In genomic region chr5:179271821-179272325, GRCh38 we compare ENCODE assay signal across 17 cellular contexts.
DNase-seq lines count a peak whose midpoint lies in the region; ATAC-seq, FAIRE-seq and TF ChIP-seq lines count a peak whose summit lies in the region.
"Had no signal": no experiment of that assay in that cellular context is flagged by ENCODE, and none has a peak within 500 bp of the region (broad histone marks: within the 10 kb centered on the region; RNA-seq: fewer than 3 reads in every experiment).

No MANE protein-coding gene starts in this region.

- no peak overlapping the region for H3K4me3 ChIP-seq in K562
- H3K4me3 ChIP-seq in kidney (ENCODE audit: low read length in 2 of 2), result no peak overlapping the region
- H3K4me3 ChIP-seq: hepatocyte had no signal

- CTCF ChIA-PET in K562 (lab: Yijun Ruan, JAX; ENCODE audit: low intra/inter-chr PET ratio), result no interaction called here

- DNase-seq in HFFc6, result no peak
- no peak for DNase-seq in K562 (ENCODE audit: extremely low read depth in 1 of 4, low spot score in 3 of 4)
- DNase-seq in kidney, result peak; percentile 51
- DNase-seq in sciatic nerve (ENCODE audit: low spot score), result peak; percentile 49
- DNase-seq in activated CD4-positive, alpha-beta T cell treated with anti-CD3 and anti-CD28 coated beads, Interleukin-2, amount 50 U/mL, for 4 hours, result no peak
- DNase-seq in NOMO-1 treated with dmso at 0.1 percent for 144 hours (lab: John Stamatoyannopoulos, UW; ENCODE audit: unreplicated experiment), result no peak
- no peak for DNase-seq in ecto neural progenitor cell (ENCODE audit: low spot score)
- DNase-seq in NCI-H1436 (lab: John Stamatoyannopoulos, UW), result no peak
- DNase-seq: activated CD8-positive, alpha-beta T cell treated with anti-CD3 and anti-CD28 coated beads for 36 hours; central memory CD4-positive, alpha-beta T cell; effector memory CD4-positive, alpha-beta T cell; NCI-H2081 treated with DMSO at 0.1 percent for 48 hours; NCI-H510A treated with DMSO at 0.1 percent for 48 hours; T-cell had no signal

- no peak for TF ChIP-seq RAD21 in K562 (CRISPR knock-in tag; conservative IDR thresholded peaks at IDR 0.05 in 1 of 2, IDR thresholded peaks at IDR 0.05 in 1 of 2)

- no peaks in the 10 kb centered on the region for H3K9me3 ChIP-seq in K562 (replicated peaks; ENCODE audit: control insufficient read depth, insufficient read depth, low read depth, low read length)
- no peaks in the 10 kb centered on the region for H3K9me3 ChIP-seq in kidney (ENCODE audit: control insufficient read depth in 1 of 2, low read length in 2 of 2)
- H3K9me3 ChIP-seq: neutrophil had no signal

- H3K9me3 Mint-ChIP-seq in HFFc6, result no peaks in the 10 kb centered on the region
- H3K9me3 Mint-ChIP-seq: activated CD8-positive, alpha-beta T cell treated with anti-CD3 and anti-CD28 coated beads for 36 hours; T-cell had no signal

- no peaks in the 10 kb centered on the region for H3K79me2 ChIP-seq in K562 (ENCODE audit: control insufficient read depth, insufficient read depth, low read length)

- H3K27me3 ChIP-seq in K562 (ENCODE audit: control insufficient read depth in 2 of 2, insufficient read depth in 2 of 2, low read length in 2 of 2), result peaks cover 0 to 29% of the 10 kb centered on the region in 2 experiments; a peak in 2 of 5 replicates
- H3K27me3 ChIP-seq: hepatocyte, neutrophil had no signal

- H3K9ac ChIP-seq in K562 (ENCODE audit: insufficient read depth in 1 of 2, low read depth in 2 of 2, low read length in 2 of 2), result no peak overlapping the region
- H3K9ac ChIP-seq in kidney (ENCODE audit: low read length in 2 of 2), result no peak overlapping the region

- ATAC-seq in K562, result no peak; the same call in 2 of the 3 replicates
- no peak for ATAC-seq in sciatic nerve
- ATAC-seq: activated CD8-positive, alpha-beta T cell treated with anti-CD3 and anti-CD28 coated beads for 36 hours; T-cell had no signal

- H3K4me1 Mint-ChIP-seq in HFFc6 (ENCODE audit: low read depth), result peaks cover 86% of the 10 kb centered on the region
- H3K4me1 Mint-ChIP-seq: T-cell had no signal

- H3K4me3 Mint-ChIP-seq in HFFc6, result no peak overlapping the region
- H3K4me3 Mint-ChIP-seq: activated CD8-positive, alpha-beta T cell treated with anti-CD3 and anti-CD28 coated beads for 36 hours; T-cell had no signal

- no peaks in the 10 kb centered on the region for H3K36me3 ChIP-seq in K562 (ENCODE audit: control insufficient read depth, insufficient read depth, low read length)
- H3K36me3 ChIP-seq in kidney (ENCODE audit: control insufficient read depth in 1 of 2, insufficient read depth in 2 of 2, low read length in 2 of 2), result no peaks in the 10 kb centered on the region
- H3K36me3 ChIP-seq: neutrophil had no signal

- POLR2A ChIA-PET in K562 (lab: Yijun Ruan, JAX), result no interaction called here

- H3K27ac ChIP-seq in K562 (ENCODE audit: extremely low read depth, low read depth, low read length), result no peak overlapping the region
- H3K27ac ChIP-seq in kidney (ENCODE audit: low read depth in 2 of 2, low read length in 2 of 2), result no peak overlapping the region
- H3K27ac ChIP-seq: neutrophil had no signal

- H3K36me3 Mint-ChIP-seq in HFFc6 (ENCODE audit: low read depth), result peaks cover 4% of the 10 kb centered on the region; the same call in 1 of the 2 replicates
- H3K36me3 Mint-ChIP-seq: T-cell had no signal

- FAIRE-seq in K562 (lab: Jason Lieb, UNC), result no peak
- no peak for FAIRE-seq in kidney (lab: Jason Lieb, UNC)
- FAIRE-seq: islet of Langerhans had no signal

- BruUV-seq in K562 (replicated peaks; lab: Mats Ljungman, UMichigan), result no TSS peak

- H3K27me3 Mint-ChIP-seq in HFFc6 (ENCODE audit: insufficient read depth), result peaks cover 4% of the 10 kb centered on the region
- H3K27me3 Mint-ChIP-seq: activated CD8-positive, alpha-beta T cell treated with anti-CD3 and anti-CD28 coated beads for 36 hours; T-cell had no signal

- TF ChIP-seq EP300 in K562 (IDR thresholded peaks at IDR 0.05; ENCODE audit: low read length), result no peak

- in situ Hi-C loops in K562 (cut with MboI), result no loop called here

- no peaks in the 10 kb centered on the region for H4K20me1 ChIP-seq in K562 (replicated peaks; ENCODE audit: control insufficient read depth, insufficient read depth, low read length)

- H3K4me2 ChIP-seq in K562 (ENCODE audit: insufficient read depth, low read length), result no peak overlapping the region
- H3K4me2 ChIP-seq: hepatocyte had no signal

- TF ChIP-seq POLR2A in K562 (conservative IDR thresholded peaks at IDR 0.05), result no peak

- H3K4me1 ChIP-seq in K562 (replicated peaks in 1 of 2; ENCODE audit: control insufficient read depth in 2 of 2, insufficient read depth in 2 of 2, low read length in 2 of 2) (peaks cover 4 to 12% of the 10 kb centered on the region in 2 experiments; a peak in 2 of 5 replicates), kidney (ENCODE audit: control insufficient read depth in 1 of 2, insufficient read depth in 1 of 2, low read depth in 1 of 2, low read length in 2 of 2) (peaks cover 0 to 10% of the 10 kb centered on the region in 2 donors)

- WGBS in K562 (ENCODE audit: insufficient coverage, low coverage, missing lambda C conversion rate), result 3% methylated on average over 12 of the region's 13 CpGs

- H3K27ac Mint-ChIP-seq in HFFc6, result peak overlapping the region; percentile 98
- H3K27ac Mint-ChIP-seq: activated CD8-positive, alpha-beta T cell treated with anti-CD3 and anti-CD28 coated beads for 36 hours; T-cell had no signal

- H3K9me1 ChIP-seq in K562 (ENCODE audit: control insufficient read depth, insufficient read depth, low read length), result no peaks in the 10 kb centered on the region

- intact Hi-C loops in K562 (cut with micrococcal nuclease) (no loop called here), kidney (cut with DNase I) (no loop called here), sciatic nerve (cut with DNase I) (no loop called here)

- TF ChIP-seq CTCF in HFFc6 (IDR thresholded peaks at IDR 0.05), result no peak
- TF ChIP-seq CTCF in K562 (IDR thresholded peaks at IDR 0.05 in 2 of 3, conservative IDR thresholded peaks at IDR 0.05 in 1 of 3; ENCODE audit: insufficient read depth in 2 of 3, low read depth in 1 of 3, low read length in 3 of 3), result 0 out of 6 replicates have a peak, but pooled peaks of 2 of the 3 experiments have one; percentile 10 to 13
- TF ChIP-seq CTCF in kidney (IDR thresholded peaks at IDR 0.05; ENCODE audit: borderline replicate concordance, extremely low read depth, insufficient read depth), result no peak

- no peak overlapping the region for H2AFZ ChIP-seq in K562 (ENCODE audit: low read depth, low read length)
- H2AFZ ChIP-seq: hepatocyte had no signal

TF ChIP-seq in K562, 482 proteins besides CTCF, POLR2A, EP300 and RAD21 (continues in another document):
- TF ChIP-seq, protein P1, sequence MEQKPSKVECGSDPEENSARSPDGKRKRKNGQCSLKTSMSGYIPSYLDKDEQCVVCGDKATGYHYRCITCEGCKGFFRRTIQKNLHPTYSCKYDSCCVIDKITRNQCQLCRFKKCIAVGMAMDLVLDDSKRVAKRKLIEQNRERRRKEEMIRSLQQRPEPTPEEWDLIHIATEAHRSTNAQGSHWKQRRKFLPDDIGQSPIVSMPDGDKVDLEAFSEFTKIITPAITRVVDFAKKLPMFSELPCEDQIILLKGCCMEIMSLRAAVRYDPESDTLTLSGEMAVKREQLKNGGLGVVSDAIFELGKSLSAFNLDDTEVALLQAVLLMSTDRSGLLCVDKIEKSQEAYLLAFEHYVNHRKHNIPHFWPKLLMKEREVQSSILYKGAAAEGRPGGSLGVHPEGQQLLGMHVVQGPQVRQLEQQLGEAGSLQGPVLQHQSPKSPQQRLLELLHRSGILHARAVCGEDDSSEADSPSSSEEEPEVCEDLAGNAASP (IDR thresholded peaks at IDR 0.05), result no peak
- TF ChIP-seq ELK1 (CRISPR knock-in tag; IDR thresholded peaks at IDR 0.05) (no peak), TBP (optimal IDR thresholded peaks at IDR 0.05; ENCODE audit: low read depth, low read length) (no peak), HDAC3 (IDR thresholded peaks at IDR 0.05; ENCODE audit: borderline replicate concordance, partially characterized antibody) (no peak), PREB (CRISPR knock-in tag; IDR thresholded peaks at IDR 0.05) (no peak)
- TF ChIP-seq, protein P2, sequence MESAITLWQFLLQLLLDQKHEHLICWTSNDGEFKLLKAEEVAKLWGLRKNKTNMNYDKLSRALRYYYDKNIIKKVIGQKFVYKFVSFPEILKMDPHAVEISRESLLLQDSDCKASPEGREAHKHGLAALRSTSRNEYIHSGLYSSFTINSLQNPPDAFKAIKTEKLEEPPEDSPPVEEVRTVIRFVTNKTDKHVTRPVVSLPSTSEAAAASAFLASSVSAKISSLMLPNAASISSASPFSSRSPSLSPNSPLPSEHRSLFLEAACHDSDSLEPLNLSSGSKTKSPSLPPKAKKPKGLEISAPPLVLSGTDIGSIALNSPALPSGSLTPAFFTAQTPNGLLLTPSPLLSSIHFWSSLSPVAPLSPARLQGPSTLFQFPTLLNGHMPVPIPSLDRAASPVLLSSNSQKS (CRISPR knock-in tag; IDR thresholded peaks at IDR 0.05), result no peak
- TF ChIP-seq, protein P3, sequence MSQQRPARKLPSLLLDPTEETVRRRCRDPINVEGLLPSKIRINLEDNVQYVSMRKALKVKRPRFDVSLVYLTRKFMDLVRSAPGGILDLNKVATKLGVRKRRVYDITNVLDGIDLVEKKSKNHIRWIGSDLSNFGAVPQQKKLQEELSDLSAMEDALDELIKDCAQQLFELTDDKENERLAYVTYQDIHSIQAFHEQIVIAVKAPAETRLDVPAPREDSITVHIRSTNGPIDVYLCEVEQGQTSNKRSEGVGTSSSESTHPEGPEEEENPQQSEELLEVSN (IDR thresholded peaks at IDR 0.05; ENCODE audit: borderline replicate concordance in 1 of 2, extremely low read depth in 1 of 2, insufficient read depth in 1 of 2, insufficient read length in 1 of 2, low read depth in 1 of 2, low read length in 1 of 2, poor library complexity in 1 of 2, severe bottlenecking in 1 of 2), result no peak

Comparison
In these comparisons a context has a peak if more than half of its experiments do, and no peak if none do; other contexts are left out.
1. DNase-seq: peak in kidney (single experiment) and sciatic nerve (single experiment); none in HFFc6 (single experiment), K562 (0 of 4), activated CD4-positive, alpha-beta T cell treated with anti-CD3 and anti-CD28 coated beads, Interleukin-2, amount 50 U/mL, for 4 hours (0 of 2), NOMO-1 treated with dmso at 0.1 percent for 144 hours (single experiment), ecto neural progenitor cell (single experiment) and NCI-H1436 (single experiment).
2. CTCF ChIP-seq: peak in K562 (2 of 3); none in HFFc6 (single experiment) and kidney (single experiment).